ENCODE assay signal across 31 cellular contexts in the genomic region with DNA sequence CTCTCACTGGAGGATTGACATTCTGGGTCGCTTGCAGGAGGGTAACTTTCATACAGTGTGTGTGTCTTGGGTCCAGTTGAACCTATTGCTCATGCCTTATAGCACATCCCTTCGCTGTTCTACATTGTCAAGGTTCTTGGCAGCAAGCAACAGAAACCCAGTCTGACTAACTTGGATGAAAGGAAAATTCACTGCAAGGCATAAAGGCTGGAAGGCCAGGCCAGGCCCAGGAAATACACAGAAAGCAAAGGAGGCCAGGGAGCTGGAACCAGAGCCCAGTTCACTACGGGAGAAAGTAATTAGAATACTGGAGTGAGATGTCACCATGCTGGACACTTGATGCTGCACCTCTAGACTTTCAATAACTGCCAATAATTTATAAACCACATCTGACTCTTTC.
DNase-seq lines count a peak whose midpoint lies in the region; ATAC-seq, FAIRE-seq and TF ChIP-seq lines count a peak whose summit lies in the region.
"Had no signal": no experiment of that assay in that cellular context is flagged by ENCODE, and none has a peak within 500 bp of the region (broad histone marks: within the 10 kb centered on the region; RNA-seq: fewer than 3 reads in every experiment).

No MANE protein-coding gene starts in this region.

- H3K9me3 ChIP-seq in CD8-positive, alpha-beta T cell (ENCODE audit: low read length) = no peaks in the 10 kb centered on the region
- H3K9me3 ChIP-seq: ascending aorta, right atrium auricular region, upper lobe of right lung had no signal

- H3K27me3 Mint-ChIP-seq in activated naive CD4-positive, alpha-beta T cell treated with anti-CD3 and anti-CD28 coated beads for 36 hours (ENCODE audit: low read depth) = no peaks in the 10 kb centered on the region
- no peaks in the 10 kb centered on the region for H3K27me3 Mint-ChIP-seq in CD8-positive, alpha-beta T cell (ENCODE audit: low read depth)
- H3K27me3 Mint-ChIP-seq in activated T-helper 1 cell treated with anti-CD3 and anti-CD28 coated beads, Interleukin-12 subunit alpha, Interleukin-12 subunit beta, Interleukin-2, Interleukin-4 antibody, amounts not matched to agents 30 ng/mL and 10 ng/mL and 1 ng/mL, durations not matched to agents 14 hours and 24 hours and 36 hours (ENCODE audit: insufficient read depth) = no peaks in the 10 kb centered on the region
- H3K27me3 Mint-ChIP-seq in naive thymus-derived CD8-positive, alpha-beta T cell = no peaks in the 10 kb centered on the region

- peak overlapping the region; percentile 27 for H3K27ac Mint-ChIP-seq in activated naive CD4-positive, alpha-beta T cell treated with anti-CD3 and anti-CD28 coated beads for 36 hours
- peak overlapping the region; percentile 97 for H3K27ac Mint-ChIP-seq in CD8-positive, alpha-beta T cell
- no peak overlapping the region for H3K27ac Mint-ChIP-seq in activated T-helper 1 cell treated with anti-CD3 and anti-CD28 coated beads, Interleukin-12 subunit alpha, Interleukin-12 subunit beta, Interleukin-2, Interleukin-4 antibody, amounts not matched to agents 30 ng/mL and 10 ng/mL and 1 ng/mL, durations not matched to agents 14 hours and 24 hours and 36 hours
- peak overlapping the region; percentile 94 to 99 (median 97) for H3K27ac Mint-ChIP-seq in naive thymus-derived CD8-positive, alpha-beta T cell
- H3K27ac Mint-ChIP-seq: memory B cell had no signal

- CTCF ChIA-PET in activated naive CD4-positive, alpha-beta T cell treated with anti-CD3 and anti-CD28 coated beads for 36 hours (lab: Charles Lee) = no interaction called here
- CTCF ChIA-PET in CD8-positive, alpha-beta T cell (lab: Charles Lee) = interaction anchor here (1.2 kb wide), 1 partner anchor 14 kb away, joined by 5 read pairs; no protein-coding TSS in a partner anchor

- intact Hi-C loops in activated naive CD4-positive, alpha-beta T cell treated with anti-CD3 and anti-CD28 coated beads for 36 hours (cut with micrococcal nuclease) = loop anchor here (2.0 kb wide), 1 partner anchor 14 kb away; no protein-coding TSS in a partner anchor
- intact Hi-C loops in CD8-positive, alpha-beta T cell (cut with DNase I, micrococcal nuclease) = loop anchor here in 1 of 2 experiments (10.0 kb wide), 1 partner anchor 1020 kb away; the partner anchor contains the start of gene RPS3A
- intact Hi-C loops in activated T-helper 1 cell treated with anti-CD3 and anti-CD28 coated beads, Interleukin-12 subunit alpha, Interleukin-12 subunit beta, Interleukin-2, Interleukin-4 antibody, amounts not matched to agents 30 ng/mL and 10 ng/mL and 1 ng/mL, durations not matched to agents 14 hours and 24 hours and 36 hours (cut with micrococcal nuclease) = no loop called here

- no peaks in the 10 kb centered on the region for H3K27me3 ChIP-seq in CD8-positive, alpha-beta T cell (ENCODE audit: insufficient read depth, low read length)
- H3K27me3 ChIP-seq: ascending aorta, cardiac muscle cell, right atrium auricular region, upper lobe of right lung had no signal

- no peaks in the 10 kb centered on the region for H3K36me3 ChIP-seq in CD8-positive, alpha-beta T cell (ENCODE audit: insufficient read depth, low read length)
- H3K36me3 ChIP-seq: ascending aorta, cardiac muscle cell, right atrium auricular region, upper lobe of right lung had no signal

- H3K4me3 ChIP-seq in CD8-positive, alpha-beta T cell (ENCODE audit: low read depth, low read length) = no peak overlapping the region
- H3K4me3 ChIP-seq: ascending aorta, cardiac muscle cell, right atrium auricular region, upper lobe of right lung had no signal

- POLR2A ChIA-PET in CD8-positive, alpha-beta T cell (lab: Charles Lee) = interaction anchor here (0.6 to 2.6 kb wide), 2 partner anchors 13 to 86 kb away, joined by 3 to 21 read pairs; no protein-coding TSS in a partner anchor
- POLR2A ChIA-PET in naive thymus-derived CD8-positive, alpha-beta T cell (lab: Charles Lee) = interaction anchor here (0.7 to 10.7 kb wide), 4 partner anchors 13 to 35 kb away, joined by 3 to 112 read pairs (median 4); no protein-coding TSS in a partner anchor

- no peak for TF ChIP-seq CTCF in CD8-positive, alpha-beta T cell (IDR thresholded peaks at IDR 0.05)

- FAIRE-seq in H54 (lab: Jason Lieb, UNC) = no peak
- FAIRE-seq: D721Med, small intestine, TTC549 had no signal

- no peaks in the 10 kb centered on the region for H3K36me3 Mint-ChIP-seq in activated naive CD4-positive, alpha-beta T cell treated with anti-CD3 and anti-CD28 coated beads for 36 hours (ENCODE audit: low read depth)
- no peaks in the 10 kb centered on the region for H3K36me3 Mint-ChIP-seq in CD8-positive, alpha-beta T cell
- peaks cover 10% of the 10 kb centered on the region for H3K36me3 Mint-ChIP-seq in activated T-helper 1 cell treated with anti-CD3 and anti-CD28 coated beads, Interleukin-12 subunit alpha, Interleukin-12 subunit beta, Interleukin-2, Interleukin-4 antibody, amounts not matched to agents 30 ng/mL and 10 ng/mL and 1 ng/mL, durations not matched to agents 14 hours and 24 hours and 36 hours (ENCODE audit: low read depth)
- no peaks in the 10 kb centered on the region for H3K36me3 Mint-ChIP-seq in naive thymus-derived CD8-positive, alpha-beta T cell
- H3K36me3 Mint-ChIP-seq: memory B cell had no signal

- TF ChIP-seq POLR2A in H54 (IDR thresholded peaks at IDR 0.05; ENCODE audit: low read depth, low read length) = no peak

- no peaks in the 10 kb centered on the region for H3K9me3 Mint-ChIP-seq in activated naive CD4-positive, alpha-beta T cell treated with anti-CD3 and anti-CD28 coated beads for 36 hours
- H3K9me3 Mint-ChIP-seq in CD8-positive, alpha-beta T cell = no peaks in the 10 kb centered on the region
- H3K9me3 Mint-ChIP-seq in activated T-helper 1 cell treated with anti-CD3 and anti-CD28 coated beads, Interleukin-12 subunit alpha, Interleukin-12 subunit beta, Interleukin-2, Interleukin-4 antibody, amounts not matched to agents 30 ng/mL and 10 ng/mL and 1 ng/mL, durations not matched to agents 14 hours and 24 hours and 36 hours = peaks cover 6% of the 10 kb centered on the region
- H3K9me3 Mint-ChIP-seq in naive thymus-derived CD8-positive, alpha-beta T cell = peaks cover 0 to 13% (median 0%) of the 10 kb centered on the region in 9 donors
- H3K9me3 Mint-ChIP-seq: memory B cell had no signal

- no peak for DNase-seq in activated naive CD4-positive, alpha-beta T cell treated with anti-CD3 and anti-CD28 coated beads for 36 hours
- DNase-seq in activated naive CD4-positive, alpha-beta T cell treated with Interleukin-2 at 50 U/mL for 16 hours = no peak
- DNase-seq in CD8-positive, alpha-beta T cell = no peak
- no peak for DNase-seq in activated T-helper 1 cell treated with anti-CD3 and anti-CD28 coated beads, Interleukin-12 subunit alpha, Interleukin-12 subunit beta, Interleukin-2, Interleukin-4 antibody, amounts not matched to agents 30 ng/mL and 10 ng/mL and 1 ng/mL, durations not matched to agents 14 hours and 24 hours and 36 hours (ENCODE audit: low spot score)
- DNase-seq in naive thymus-derived CD8-positive, alpha-beta T cell = no peak
- DNase-seq in hippocampal formation (lab: John Stamatoyannopoulos, UW) (no peak), H54 (ENCODE audit: insufficient read length, low spot score) (no peak), MV-4-11 (lab: John Stamatoyannopoulos, UW) (no peak)
- DNase-seq: activated CD4-positive, CD25-positive, alpha-beta regulatory T cell; activated T-cell treated with anti-CD3 and anti-CD28 coated beads, Interleukin-2, amount 50 U/mL, for 4 hours; cortex of kidney; DND-41; effector memory CD4-positive, alpha-beta T cell; erythroblast; IMR-90; NCI-H1092 treated with DMSO at 0.1 percent for 48 hours; NCI-H1694 treated with DMSO at 0.1 percent for 48 hours; NCI-H2171; NCI-H510A; posterior cingulate gyrus; small intestine; stimulated activated naive CD4-positive, alpha-beta T cell treated with Interleukin-2 at 50 U/mL for 16 hours; upper lobe of right lung had no signal

- ATAC-seq in CD8-positive, alpha-beta T cell = no peak
- ATAC-seq in naive thymus-derived CD8-positive, alpha-beta T cell = no peak
- ATAC-seq: activated naive CD4-positive, alpha-beta T cell treated with anti-CD3 and anti-CD28 coated beads, Interleukin-2, amount 50 U/mL, for 72 hours; activated T-cell treated with anti-CD3 and anti-CD28 coated beads, Interleukin-2, amount 50 U/mL, for 4 hours; upper lobe of right lung had no signal

- peaks cover 68% of the 10 kb centered on the region for H3K4me1 Mint-ChIP-seq in activated naive CD4-positive, alpha-beta T cell treated with anti-CD3 and anti-CD28 coated beads for 36 hours (ENCODE audit: low read depth)
- peaks cover 86% of the 10 kb centered on the region for H3K4me1 Mint-ChIP-seq in CD8-positive, alpha-beta T cell (ENCODE audit: low read depth)
- H3K4me1 Mint-ChIP-seq in activated T-helper 1 cell treated with anti-CD3 and anti-CD28 coated beads, Interleukin-12 subunit alpha, Interleukin-12 subunit beta, Interleukin-2, Interleukin-4 antibody, amounts not matched to agents 30 ng/mL and 10 ng/mL and 1 ng/mL, durations not matched to agents 14 hours and 24 hours and 36 hours (ENCODE audit: low read depth) = peaks cover 68% of the 10 kb centered on the region
- peaks cover 48 to 83% (median 81%) of the 10 kb centered on the region in 4 donors for H3K4me1 Mint-ChIP-seq in naive thymus-derived CD8-positive, alpha-beta T cell

- peaks cover 74% of the 10 kb centered on the region for H3K4me1 ChIP-seq in CD8-positive, alpha-beta T cell (ENCODE audit: insufficient read depth, low read length)
- H3K4me1 ChIP-seq: ascending aorta had no signal

- no peak overlapping the region for H3K4me3 Mint-ChIP-seq in activated naive CD4-positive, alpha-beta T cell treated with anti-CD3 and anti-CD28 coated beads for 36 hours
- no peak overlapping the region for H3K4me3 Mint-ChIP-seq in CD8-positive, alpha-beta T cell
- H3K4me3 Mint-ChIP-seq in activated T-helper 1 cell treated with anti-CD3 and anti-CD28 coated beads, Interleukin-12 subunit alpha, Interleukin-12 subunit beta, Interleukin-2, Interleukin-4 antibody, amounts not matched to agents 30 ng/mL and 10 ng/mL and 1 ng/mL, durations not matched to agents 14 hours and 24 hours and 36 hours = peak overlapping the region; percentile 29
- peak overlapping the region in 3 of 10 donors; percentile 12 to 56 (median 28) for H3K4me3 Mint-ChIP-seq in naive thymus-derived CD8-positive, alpha-beta T cell
- H3K4me3 Mint-ChIP-seq: activated T-cell treated with anti-CD3 and anti-CD28 coated beads, Interleukin-2, amount 50 U/mL, for 4 hours; memory B cell had no signal

- H3K27ac ChIP-seq in CD8-positive, alpha-beta T cell (ENCODE audit: low read depth, low read length) = no peak overlapping the region
- H3K27ac ChIP-seq: ascending aorta, C4-2B, cardiac muscle cell, right atrium auricular region, upper lobe of right lung had no signal
